25 cellular contexts compared by ENCODE assay signal in the genomic region with DNA sequence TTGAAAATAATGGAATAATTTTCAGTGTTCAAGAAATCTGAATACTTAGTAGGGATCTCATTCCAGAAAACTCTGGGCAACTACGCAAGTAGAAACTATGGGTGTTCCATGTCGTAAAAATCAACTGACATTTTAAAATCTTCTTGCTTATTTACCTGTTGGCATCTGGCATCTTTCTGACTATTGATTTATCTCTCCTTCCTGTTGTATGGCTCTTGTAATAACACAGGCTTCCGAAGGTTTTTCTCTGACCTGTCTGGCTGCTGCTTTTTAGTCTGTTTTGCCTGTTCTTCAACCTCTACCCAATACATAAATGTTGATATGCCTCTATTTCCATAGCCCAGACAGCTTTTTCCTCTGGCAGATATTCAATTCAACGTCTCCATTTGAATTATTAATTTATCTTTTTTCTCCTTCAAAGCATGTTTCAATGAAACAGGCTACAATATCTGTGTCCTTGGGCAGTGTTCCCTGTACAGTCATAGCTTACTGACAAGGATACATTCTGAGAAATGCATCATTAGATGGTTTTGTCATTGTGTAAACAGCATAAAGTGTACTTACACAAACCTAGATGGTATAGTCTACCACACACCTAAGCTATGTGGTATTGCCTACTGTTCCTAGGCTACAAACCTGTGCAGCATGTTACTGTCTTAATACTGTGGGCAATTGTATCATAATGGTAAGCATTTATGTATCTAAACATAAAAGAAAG.
DNase-seq lines count a peak whose midpoint lies in the region; FAIRE-seq and TF ChIP-seq lines count a peak whose summit lies in the region.
"Had no signal": no experiment of that assay in that cellular context is flagged by ENCODE, and none has a peak within 500 bp of the region (broad histone marks: within the 10 kb centered on the region; RNA-seq: fewer than 3 reads in every experiment).

No MANE protein-coding gene starts in this region.

- H3K9me3 ChIP-seq in H9 (ENCODE audit: control insufficient read depth, low read depth, low read length) = no peaks in the 10 kb centered on the region
- H3K9me3 ChIP-seq: BE2C, MG63, SJCRH30 had no signal

- H3K27me3 ChIP-seq in dorsolateral prefrontal cortex = no peaks in the 10 kb centered on the region
- H3K27me3 ChIP-seq in H9 (ENCODE audit: insufficient read depth, low read length) = no peaks in the 10 kb centered on the region
- H3K27me3 ChIP-seq: BE2C, MG63, SJCRH30 had no signal

- no peak overlapping the region for H3K9ac ChIP-seq in H9 (ENCODE audit: extremely low read depth, insufficient read length, low read length)

- no peak overlapping the region for H3K18ac ChIP-seq in H9 (ENCODE audit: insufficient read length, low read depth, low read length)

- H2BK5ac ChIP-seq in H9 (ENCODE audit: insufficient read length, low read length) = no peak overlapping the region

- H2AK5ac ChIP-seq in H9 (ENCODE audit: insufficient read length, low read length) = no peak overlapping the region

- no peak overlapping the region for H2BK20ac ChIP-seq in H9 (ENCODE audit: low read depth, low read length, poor library complexity, severe bottlenecking)

- intact Hi-C loops in dorsolateral prefrontal cortex (cut with DNase I) = no loop called here

- H2BK120ac ChIP-seq in H9 (ENCODE audit: low read depth, low read length, poor library complexity, severe bottlenecking) = no peak overlapping the region

- H4K5ac ChIP-seq in H9 (ENCODE audit: insufficient read length, low read depth, low read length) = no peak overlapping the region

- no peaks in the 10 kb centered on the region for H3K23me2 ChIP-seq in H9 (ENCODE audit: insufficient read length, low read depth, low read length, poor library complexity, severe bottlenecking)

- no peak overlapping the region for H3K4ac ChIP-seq in H9 (ENCODE audit: low read depth, low read length)

- no peak overlapping the region for H2BK12ac ChIP-seq in H9 (ENCODE audit: insufficient read length, low read depth, low read length)

- no peak overlapping the region for H3K4me2 ChIP-seq in H9 (ENCODE audit: insufficient read depth, insufficient read length, low read length)

- no peaks in the 10 kb centered on the region for H3K27me3 Mint-ChIP-seq in H9 (ENCODE audit: low read depth)
- H3K27me3 Mint-ChIP-seq: CD4-positive, alpha-beta memory T cell had no signal

- H3K4me1 ChIP-seq in H9 (ENCODE audit: insufficient read depth, low read length) = no peaks in the 10 kb centered on the region
- H3K4me1 ChIP-seq: BE2C, SJCRH30 had no signal

- H3K27ac ChIP-seq in VCaP (peak overlapping the region; percentile 72), dorsolateral prefrontal cortex (no peak overlapping the region), H9 (ENCODE audit: insufficient read length, low read depth, low read length) (no peak overlapping the region)
- H3K27ac ChIP-seq: RWPE1, SJCRH30 had no signal

- no peaks in the 10 kb centered on the region for H4K20me1 ChIP-seq in H9 (ENCODE audit: control insufficient read depth, insufficient read depth, insufficient read length)

- no peaks in the 10 kb centered on the region for H3K79me1 ChIP-seq in H9 (ENCODE audit: insufficient read depth, low read depth, low read length, poor library complexity, severe bottlenecking)

- no peak overlapping the region for H2AFZ ChIP-seq in H9 (ENCODE audit: low read length)

- H3K4me3 ChIP-seq in fibroblast of the aortic adventitia (ENCODE audit: low read depth, low read length) (no peak overlapping the region), dorsolateral prefrontal cortex (no peak overlapping the region)
- H3K4me3 ChIP-seq: MG63, SJCRH30 had no signal

- H3K23ac ChIP-seq in H9 (ENCODE audit: insufficient read length, low read depth, low read length) = no peak overlapping the region

- FAIRE-seq in urothelium cell line (lab: Jason Lieb, UNC) = peak; percentile 13
- FAIRE-seq: GM18507 had no signal

- H3K36me3 Mint-ChIP-seq in H9 (ENCODE audit: insufficient read depth in 1 of 3, low read depth in 3 of 3) = no peaks in the 10 kb centered on the region
- H3K36me3 Mint-ChIP-seq: CD4-positive, alpha-beta memory T cell had no signal

- no peak for TF ChIP-seq CTCF in VCaP (conservative IDR thresholded peaks at IDR 0.05)
- TF ChIP-seq CTCF in fibroblast of the aortic adventitia (IDR thresholded peaks at IDR 0.05; ENCODE audit: insufficient read depth, low read length) = no peak
- TF ChIP-seq CTCF in dorsolateral prefrontal cortex (IDR thresholded peaks at IDR 0.05 in 54 of 56, conservative IDR thresholded peaks at IDR 0.05 in 2 of 56; ENCODE audit: low read depth in 1 of 56, partially characterized antibody in 56 of 56) = no peak
- no peak for TF ChIP-seq CTCF in H9 (conservative IDR thresholded peaks at IDR 0.05)

- H3K14ac ChIP-seq in H9 (ENCODE audit: insufficient read depth, low read length) = no peak overlapping the region

- WGBS in H9 (ENCODE audit: extremely low coverage, insufficient read length, low lambda C conversion rate) = no CpG with 5 or more reads among the region's 4 CpGs

- no peak overlapping the region for H4K91ac ChIP-seq in H9 (ENCODE audit: insufficient read length, low read depth, low read length)

- peaks cover 0 to under 1% of the 10 kb centered on the region in 2 experiments; a peak in 1 of 5 replicates for H3K9me3 Mint-ChIP-seq in H9
- H3K9me3 Mint-ChIP-seq: CD4-positive, alpha-beta memory T cell; HFFc6 had no signal

- H2BK15ac ChIP-seq in H9 (ENCODE audit: low read depth, low read length) = no peak overlapping the region

- no peaks in the 10 kb centered on the region for H3K79me2 ChIP-seq in H9 (ENCODE audit: insufficient read depth, low read length)

- H4K8ac ChIP-seq in H9 (replicated peaks; ENCODE audit: insufficient read length, low read depth, low read length) = no peak overlapping the region

- no peak overlapping the region for H3K56ac ChIP-seq in H9 (ENCODE audit: insufficient read length, low read depth, low read length)

- H3T11ph ChIP-seq in H9 (ENCODE audit: low read length) = no peak overlapping the region

- H3K4me3 Mint-ChIP-seq in H9 = no peak overlapping the region
- H3K4me3 Mint-ChIP-seq: CD4-positive, alpha-beta memory T cell; HFFc6 had no signal

- DNase-seq in DMS153 (lab: John Stamatoyannopoulos, UW) (peak; percentile 42), DMS153 treated with DMSO at 0.1 percent for 48 hours (lab: John Stamatoyannopoulos, UW; ENCODE audit: unreplicated experiment) (no peak), fibroblast of the aortic adventitia (ENCODE audit: low read depth) (peak; percentile 1), urothelium cell line (ENCODE audit: low spot score) (no peak), dorsolateral prefrontal cortex (no peak), H9 (no peak)
- no peak for DNase-seq in activated CD4-positive, alpha-beta T cell treated with anti-CD3 and anti-CD28 coated beads for 1 hour
- DNase-seq: 8988T; BE2C; Calu3; CD4-positive, alpha-beta memory T cell; DND-41; GOT3; HFFc6; KBM-7; MG63; NCI-H1092 treated with DMSO at 0.1 percent for 48 hours; NCI-H187; NCI-H345; NCI-H526 treated with DMSO at 0.1 percent for 48 hours; OCI-M1; SJCRH30 had no signal

- H3K27ac Mint-ChIP-seq in H9 = peak overlapping the region in 1 of 3 experiments; percentile 42; a peak in 1 of 7 replicates
- H3K27ac Mint-ChIP-seq: CD4-positive, alpha-beta memory T cell; HFFc6 had no signal

- no peaks in the 10 kb centered on the region for H3K4me1 Mint-ChIP-seq in H9
- H3K4me1 Mint-ChIP-seq: CD4-positive, alpha-beta memory T cell had no signal

Comparison
In these comparisons a context has a peak if more than half of its experiments do, and no peak if none do; other contexts are left out.
1. DNase-seq: peak in DMS153 (single experiment) and fibroblast of the aortic adventitia (single experiment); none in DMS153 treated with DMSO at 0.1 percent for 48 hours (single experiment), urothelium cell line (single experiment), activated CD4-positive, alpha-beta T cell treated with anti-CD3 and anti-CD28 coated beads for 1 hour (single experiment), dorsolateral prefrontal cortex (0 of 10) and H9 (single experiment).